Comparison of ENCODE assay signal across 8 cellular contexts in genomic region chr14:68791078-68791983, GRCh38. TPM values are rescaled to one million over a fixed set of nuclear protein-coding genes. Genes with fewer than 3 reads are reported as not detected.
DNase-seq lines count a peak whose midpoint lies in the region; ATAC-seq and TF ChIP-seq lines count a peak whose summit lies in the region.

No MANE protein-coding gene starts in this region.

- no peaks in the 10 kb centered on the region for H4K20me1 ChIP-seq in fibroblast of lung (ENCODE audit: control insufficient read depth, extremely low read depth, insufficient read depth, low read length)

- H3K4me1 ChIP-seq in fibroblast of lung (ENCODE audit: control insufficient read depth, extremely low read depth, insufficient read depth, low read length): peaks cover 13% of the 10 kb centered on the region

- ATAC-seq in T-helper 17 cell (no peak), GM18505 (IDR thresholded peaks at IDR 0.05; ENCODE audit: unreplicated experiment) (no peak), HG03342 (IDR thresholded peaks at IDR 0.05; ENCODE audit: unreplicated experiment) (no peak)

- no peaks in the 10 kb centered on the region for H3K27me3 ChIP-seq in fibroblast of lung (ENCODE audit: control insufficient read depth, insufficient read depth, low read length)

- no peaks in the 10 kb centered on the region for H3K27me3 Mint-ChIP-seq in T-helper 17 cell
- no peaks in the 10 kb centered on the region for H3K27me3 Mint-ChIP-seq in osteocyte (ENCODE audit: unreplicated experiment)

- H3K27ac Mint-ChIP-seq in T-helper 17 cell (peak overlapping the region; percentile 99), osteocyte (ENCODE audit: unreplicated experiment) (peak overlapping the region; percentile 100)

- H3K36me3 Mint-ChIP-seq in T-helper 17 cell (ENCODE audit: low read depth) (peaks cover 24% of the 10 kb centered on the region), osteocyte (ENCODE audit: unreplicated experiment) (peaks cover 55% of the 10 kb centered on the region)

- peak overlapping the region; percentile 46 for H3K4me2 ChIP-seq in fibroblast of lung (ENCODE audit: extremely low read depth, insufficient read depth, low read length)

- peaks cover 17% of the 10 kb centered on the region for H3K36me3 ChIP-seq in fibroblast of lung (ENCODE audit: control insufficient read depth, insufficient read depth, low read length)

- H2AFZ ChIP-seq in fibroblast of lung (ENCODE audit: low read length): no peak overlapping the region

- H3K4me1 Mint-ChIP-seq in T-helper 17 cell (peaks cover 58% of the 10 kb centered on the region), osteocyte (ENCODE audit: unreplicated experiment) (peaks cover 52% of the 10 kb centered on the region)

- H3K4me3 ChIP-seq in fibroblast of lung (replicated peaks in 1 of 4; ENCODE audit: control extremely low read depth in 1 of 4, insufficient read depth in 1 of 4, low read depth in 3 of 4, low read length in 4 of 4): peak overlapping the region; percentile 91 to 100 (median 95)

- TF ChIP-seq POLR2A in GM18505 (IDR thresholded peaks at IDR 0.05; ENCODE audit: borderline replicate concordance, extremely low read depth, insufficient read depth, insufficient read length): no peak

- H3K27ac ChIP-seq in fibroblast of lung (ENCODE audit: insufficient read depth, low read length): peak overlapping the region; percentile 100

- H3K9ac ChIP-seq in fibroblast of lung (ENCODE audit: insufficient read depth, low read length): peak overlapping the region; percentile 89

- H3K9me3 ChIP-seq in T-helper 17 cell (ENCODE audit: control insufficient read depth, low read length, poor library complexity, severe bottlenecking) (peaks cover 2% of the 10 kb centered on the region), fibroblast of lung (ENCODE audit: control insufficient read depth, insufficient read depth, low read depth, low read length) (no peaks in the 10 kb centered on the region)

- TF ChIP-seq CTCF in fibroblast of lung (conservative IDR thresholded peaks at IDR 0.05 in 1 of 2, IDR thresholded peaks at IDR 0.05 in 1 of 2; ENCODE audit: low read depth in 1 of 2, low read length in 2 of 2) (no peak), osteocyte (IDR thresholded peaks at IDR 0.05) (no peak)

- DNase-seq in activated CD4-positive, alpha-beta T cell treated with anti-CD3 and anti-CD28 coated beads for 48 hours: peak; percentile 54
- no peak for DNase-seq in activated CD4-positive, alpha-beta T cell treated with anti-CD3 and anti-CD28 coated beads, Interleukin-2, amount 50 U/mL, for 1 hour
- DNase-seq in T-helper 17 cell: no peak
- DNase-seq in fibroblast of lung (ENCODE audit: low read depth in 2 of 2): peak; percentile 54 to 61
- no peak for DNase-seq in osteocyte (ENCODE audit: extremely low spot score, unreplicated experiment)
- no peak for DNase-seq in amygdala (lab: John Stamatoyannopoulos, UW)

- H3K4me3 Mint-ChIP-seq in T-helper 17 cell (peak overlapping the region; percentile 96), osteocyte (ENCODE audit: unreplicated experiment) (peak overlapping the region; percentile 92)

- no peaks in the 10 kb centered on the region for H3K9me3 Mint-ChIP-seq in osteocyte (ENCODE audit: unreplicated experiment)

- H3K79me2 ChIP-seq in fibroblast of lung (ENCODE audit: control insufficient read depth, insufficient read depth, low read length): peaks cover 58% of the 10 kb centered on the region

RNA-seq across cellular contexts. Expression of gene ZFP36L1, which starts 1.5 kb away (rescaled TPM):
- total RNA-seq in T-helper 17 cell (100 to 1,000 TPM; 217 to 257 TPM), fibroblast of lung (13.9 and 22.0 TPM in 2 replicates), osteocyte (311 and 352 TPM in 2 replicates)
- 41.7 and 58.6 TPM in 2 replicates for polyA plus RNA-seq in fibroblast of lung
- 111 and 130 TPM in 2 replicates for polyA plus RNA-seq in fibroblast of lung (2012)
- 82.5 and 113 TPM in 2 replicates for polyA minus RNA-seq in fibroblast of lung (ENCODE audit: low replicate concordance)

Comparison
In these comparisons a context has a peak if more than half of its experiments do, and no peak if none do; other contexts are left out.
1. DNase-seq: peak in activated CD4-positive, alpha-beta T cell treated with anti-CD3 and anti-CD28 coated beads for 48 hours (single experiment) and fibroblast of lung (2 of 2); none in activated CD4-positive, alpha-beta T cell treated with anti-CD3 and anti-CD28 coated beads, Interleukin-2, amount 50 U/mL, for 1 hour (single experiment), T-helper 17 cell (0 of 3), osteocyte (single experiment) and amygdala (0 of 56).